In genomic region chrX:103153661-103154060, GRCh38 we compare ENCODE assay signal across 19 cellular contexts.
DNase-seq lines count a peak whose midpoint lies in the region; ATAC-seq, FAIRE-seq and TF ChIP-seq lines count a peak whose summit lies in the region.
"Had no signal": no experiment of that assay in that cellular context is flagged by ENCODE, and none has a peak within 500 bp of the region (broad histone marks: within the 10 kb centered on the region; RNA-seq: fewer than 3 reads in every experiment).

No MANE protein-coding gene starts in this region.

- CTCF ChIA-PET in A549 (lab: Yijun Ruan, JAX): no interaction called here

- no peak for ATAC-seq in A549

- no peaks in the 10 kb centered on the region for H3K9me2 ChIP-seq in hepatocyte (replicated peaks; ENCODE audit: insufficient read depth)

- TF ChIP-seq EP300 in A549 (IDR thresholded peaks at IDR 0.05): no peak

- no peaks in the 10 kb centered on the region for H3K27me3 ChIP-seq in bronchial epithelial cell (ENCODE audit: control insufficient read depth, insufficient read depth, low read length)
- no peaks in the 10 kb centered on the region for H3K27me3 ChIP-seq in smooth muscle cell (ENCODE audit: low read depth)
- H3K27me3 ChIP-seq in hepatocyte: no peaks in the 10 kb centered on the region

- H3K36me3 ChIP-seq in bronchial epithelial cell (ENCODE audit: control insufficient read depth, insufficient read depth, low read length) (no peaks in the 10 kb centered on the region), smooth muscle cell (ENCODE audit: low read depth) (no peaks in the 10 kb centered on the region), hepatocyte (replicated peaks; ENCODE audit: insufficient read depth, low read depth) (no peaks in the 10 kb centered on the region)

- H4K20me1 ChIP-seq in smooth muscle cell (ENCODE audit: low read depth): no peaks in the 10 kb centered on the region
- H4K20me1 ChIP-seq in hepatocyte (ENCODE audit: insufficient read depth, poor library complexity, severe bottlenecking): no peaks in the 10 kb centered on the region

- no peak for DNase-seq in A549 (ENCODE audit: low read depth in 1 of 2, low spot score in 1 of 2)
- peak; percentile 47 for DNase-seq in M059J (ENCODE audit: low read depth)
- peak; percentile 32 for DNase-seq in bronchial epithelial cell (ENCODE audit: low read depth)
- peak; percentile 4 for DNase-seq in kidney tubule cell (ENCODE audit: low spot score)
- DNase-seq in smooth muscle cell (lab: John Stamatoyannopoulos, UW; ENCODE audit: unreplicated experiment): no peak
- DNase-seq in hepatocyte (ENCODE audit: low spot score): no peak
- no peak for DNase-seq in effector CD4-positive, alpha-beta T cell
- DNase-seq: C1 segment of cervical spinal cord; Calu3; CD4-positive, alpha-beta T cell; DMS 273 treated with DMSO at 0.1 percent for 48 hours; DMS79 treated with DMSO at 0.1 percent for 48 hours; EL; GDM1; HCEC 1CT; HFFc6; IMR-90 had no signal

- peak; percentile 32 for FAIRE-seq in A549 (lab: Jason Lieb, UNC)
- no peak for FAIRE-seq in bronchial epithelial cell (lab: Jason Lieb, UNC)
- FAIRE-seq: GM12892, GM19239 had no signal

- WGBS in A549 (ENCODE audit: missing lambda C conversion rate): 73% methylated on average over 2 of the region's 2 CpGs
- 73% methylated on average over 2 of the region's 2 CpGs for WGBS in smooth muscle cell (ENCODE audit: low lambda C conversion rate)
- 87% methylated on average over 2 of the region's 2 CpGs for WGBS in hepatocyte (ENCODE audit: low lambda C conversion rate, missing lambda C conversion rate)

- H3K4me1 ChIP-seq in A549 (peaks cover 19% of the 10 kb centered on the region), smooth muscle cell (ENCODE audit: low read depth) (no peaks in the 10 kb centered on the region), hepatocyte (ENCODE audit: insufficient read depth) (no peaks in the 10 kb centered on the region)

- H3K4me3 ChIP-seq in A549 (no peak overlapping the region), bronchial epithelial cell (ENCODE audit: low read depth, low read length) (no peak overlapping the region), smooth muscle cell (no peak overlapping the region), hepatocyte (no peak overlapping the region)

- peak overlapping the region; percentile 19 to 40; a peak in 1 of 6 replicates for H3K27ac ChIP-seq in A549
- H3K27ac ChIP-seq in smooth muscle cell (ENCODE audit: low read depth): no peak overlapping the region
- H3K27ac ChIP-seq in hepatocyte: no peak overlapping the region

- TF ChIP-seq POLR2A in A549 (IDR thresholded peaks at IDR 0.05; ENCODE audit: low read length): no peak

- TF ChIP-seq CTCF in A549 (IDR thresholded peaks at IDR 0.05) (no peak), bronchial epithelial cell (IDR thresholded peaks at IDR 0.05; ENCODE audit: insufficient read depth, low read length, severe bottlenecking) (no peak), smooth muscle cell (IDR thresholded peaks at IDR 0.05; ENCODE audit: borderline replicate concordance, insufficient read depth, poor library complexity, severe bottlenecking) (no peak), hepatocyte (IDR thresholded peaks at IDR 0.05; ENCODE audit: poor library complexity) (no peak)

- no peaks in the 10 kb centered on the region for H3K79me2 ChIP-seq in smooth muscle cell (ENCODE audit: low read depth)
- H3K79me2 ChIP-seq in hepatocyte: no peaks in the 10 kb centered on the region

- H3K9me3 ChIP-seq in A549 (no peaks in the 10 kb centered on the region), smooth muscle cell (replicated peaks; ENCODE audit: low read depth) (no peaks in the 10 kb centered on the region), hepatocyte (ENCODE audit: low read depth) (no peaks in the 10 kb centered on the region)

- POLR2A ChIA-PET in A549 (lab: Yijun Ruan, JAX): no interaction called here

- no peak overlapping the region for H3K9ac ChIP-seq in smooth muscle cell (ENCODE audit: low read depth)

- no peak for TF ChIP-seq RAD21 in A549 (conservative IDR thresholded peaks at IDR 0.05 in 1 of 2, IDR thresholded peaks at IDR 0.05 in 1 of 2)

- peaks cover 5% of the 10 kb centered on the region for H3F3A ChIP-seq in smooth muscle cell (ENCODE audit: low read depth)

- H2AFZ ChIP-seq in smooth muscle cell (ENCODE audit: low read depth): no peak overlapping the region
- no peak overlapping the region for H2AFZ ChIP-seq in hepatocyte

- H3K4me2 ChIP-seq in A549 (no peak overlapping the region), smooth muscle cell (no peak overlapping the region), hepatocyte (no peak overlapping the region)

TF ChIP-seq in A549, 52 proteins besides CTCF, POLR2A, EP300 and RAD21:
- TF ChIP-seq CBX2 (IDR thresholded peaks at IDR 0.05; ENCODE audit: borderline replicate concordance, low read depth) (no peak), EHMT2 (IDR thresholded peaks at IDR 0.05; ENCODE audit: low read depth) (no peak), KDM1A (IDR thresholded peaks at IDR 0.05; ENCODE audit: low read depth) (no peak), HEYL (CRISPR knock-in tag; IDR thresholded peaks at IDR 0.05) (no peak), HDAC2 (IDR thresholded peaks at IDR 0.05) (no peak), RCOR1 (IDR thresholded peaks at IDR 0.05; ENCODE audit: low read depth, low read length) (no peak), MAZ (IDR thresholded peaks at IDR 0.05; ENCODE audit: borderline replicate concordance, low read depth, low read length) (no peak), USF2 (IDR thresholded peaks at IDR 0.05) (no peak)

Comparison
In these comparisons a context has a peak if more than half of its experiments do, and no peak if none do; other contexts are left out.
1. DNase-seq: peak in M059J (single experiment), bronchial epithelial cell (single experiment) and kidney tubule cell (single experiment); none in A549 (0 of 2), smooth muscle cell (single experiment), hepatocyte (single experiment) and effector CD4-positive, alpha-beta T cell (single experiment).
2. H3K27ac ChIP-seq: peak in A549 (2 of 2); none in smooth muscle cell (single experiment) and hepatocyte (single experiment).